1 cellular context compared by ENCODE assay signal in the genomic region with DNA sequence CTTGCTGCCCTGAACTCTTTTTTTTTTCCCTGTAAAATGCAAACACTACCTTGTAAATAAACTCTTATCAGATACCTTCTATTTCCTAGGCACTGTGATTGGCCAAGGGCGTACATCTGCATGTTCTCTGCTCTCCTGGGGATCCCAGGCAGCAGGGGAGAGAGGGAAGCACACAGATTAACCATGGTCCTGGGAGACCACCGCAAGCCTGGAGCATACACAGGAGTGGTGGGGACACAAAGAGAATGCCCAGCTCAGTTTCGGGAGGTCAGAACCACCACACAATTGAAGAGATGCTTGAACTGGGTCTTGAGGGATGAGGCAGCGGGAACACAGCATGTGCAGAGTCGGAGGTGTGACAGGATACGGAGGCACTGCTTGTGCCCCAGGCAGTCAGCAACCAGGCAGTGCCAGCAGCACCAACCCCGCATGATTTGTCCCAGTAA.
A peak's percentile ranks its signal among the peaks of the same experiment; 100 is the strongest.
TF ChIP-seq lines count a peak whose summit lies in the region.

No MANE protein-coding gene starts in this region.

TF ChIP-seq in HepG2, 621 proteins besides CTCF, POLR2A, EP300 and RAD21 (continued from another document and continues in another):
- peak; percentile 72; the same call in 1 of the 2 replicates for TF ChIP-seq FOXJ3 (CRISPR knock-in tag; IDR thresholded peaks at IDR 0.05; ENCODE audit: borderline replicate concordance)
- no peak for TF ChIP-seq LCORL (IDR thresholded peaks at IDR 0.05)
- no peak for TF ChIP-seq LCORL (CRISPR knock-in tag; IDR thresholded peaks at IDR 0.05)
- TF ChIP-seq, protein P1, sequence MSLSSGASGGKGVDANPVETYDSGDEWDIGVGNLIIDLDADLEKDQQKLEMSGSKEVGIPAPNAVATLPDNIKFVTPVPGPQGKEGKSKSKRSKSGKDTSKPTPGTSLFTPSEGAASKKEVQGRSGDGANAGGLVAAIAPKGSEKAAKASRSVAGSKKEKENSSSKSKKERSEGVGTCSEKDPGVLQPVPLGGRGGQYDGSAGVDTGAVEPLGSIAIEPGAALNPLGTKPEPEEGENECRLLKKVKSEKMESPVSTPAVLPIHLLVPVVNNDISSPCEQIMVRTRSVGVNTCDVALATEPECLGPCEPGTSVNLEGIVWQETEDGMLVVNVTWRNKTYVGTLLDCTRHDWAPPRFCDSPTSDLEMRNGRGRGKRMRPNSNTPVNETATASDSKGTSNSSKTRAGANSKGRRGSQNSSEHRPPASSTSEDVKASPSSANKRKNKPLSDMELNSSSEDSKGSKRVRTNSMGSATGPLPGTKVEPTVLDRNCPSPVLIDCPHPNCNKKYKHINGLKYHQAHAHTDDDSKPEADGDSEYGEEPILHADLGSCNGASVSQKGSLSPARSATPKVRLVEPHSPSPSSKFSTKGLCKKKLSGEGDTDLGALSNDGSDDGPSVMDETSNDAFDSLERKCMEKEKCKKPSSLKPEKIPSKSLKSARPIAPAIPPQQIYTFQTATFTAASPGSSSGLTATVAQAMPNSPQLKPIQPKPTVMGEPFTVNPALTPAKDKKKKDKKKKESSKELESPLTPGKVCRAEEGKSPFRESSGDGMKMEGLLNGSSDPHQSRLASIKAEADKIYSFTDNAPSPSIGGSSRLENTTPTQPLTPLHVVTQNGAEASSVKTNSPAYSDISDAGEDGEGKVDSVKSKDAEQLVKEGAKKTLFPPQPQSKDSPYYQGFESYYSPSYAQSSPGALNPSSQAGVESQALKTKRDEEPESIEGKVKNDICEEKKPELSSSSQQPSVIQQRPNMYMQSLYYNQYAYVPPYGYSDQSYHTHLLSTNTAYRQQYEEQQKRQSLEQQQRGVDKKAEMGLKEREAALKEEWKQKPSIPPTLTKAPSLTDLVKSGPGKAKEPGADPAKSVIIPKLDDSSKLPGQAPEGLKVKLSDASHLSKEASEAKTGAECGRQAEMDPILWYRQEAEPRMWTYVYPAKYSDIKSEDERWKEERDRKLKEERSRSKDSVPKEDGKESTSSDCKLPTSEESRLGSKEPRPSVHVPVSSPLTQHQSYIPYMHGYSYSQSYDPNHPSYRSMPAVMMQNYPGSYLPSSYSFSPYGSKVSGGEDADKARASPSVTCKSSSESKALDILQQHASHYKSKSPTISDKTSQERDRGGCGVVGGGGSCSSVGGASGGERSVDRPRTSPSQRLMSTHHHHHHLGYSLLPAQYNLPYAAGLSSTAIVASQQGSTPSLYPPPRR (CRISPR knock-in tag; IDR thresholded peaks at IDR 0.05; ENCODE audit: borderline replicate concordance): 0 out of 2 replicates have a peak, but pooled peaks have one; percentile 28
- TF ChIP-seq FLYWCH1 (CRISPR knock-in tag; IDR thresholded peaks at IDR 0.05): no peak
- no peak for TF ChIP-seq PPARG (CRISPR knock-in tag; conservative IDR thresholded peaks at IDR 0.05)
- no peak for TF ChIP-seq SMYD3 (CRISPR knock-in tag; IDR thresholded peaks at IDR 0.05)
- peak; percentile 87; the same call in 1 of the 2 replicates for TF ChIP-seq ZBTB7B (CRISPR knock-in tag; IDR thresholded peaks at IDR 0.05)
- TF ChIP-seq, protein P2, sequence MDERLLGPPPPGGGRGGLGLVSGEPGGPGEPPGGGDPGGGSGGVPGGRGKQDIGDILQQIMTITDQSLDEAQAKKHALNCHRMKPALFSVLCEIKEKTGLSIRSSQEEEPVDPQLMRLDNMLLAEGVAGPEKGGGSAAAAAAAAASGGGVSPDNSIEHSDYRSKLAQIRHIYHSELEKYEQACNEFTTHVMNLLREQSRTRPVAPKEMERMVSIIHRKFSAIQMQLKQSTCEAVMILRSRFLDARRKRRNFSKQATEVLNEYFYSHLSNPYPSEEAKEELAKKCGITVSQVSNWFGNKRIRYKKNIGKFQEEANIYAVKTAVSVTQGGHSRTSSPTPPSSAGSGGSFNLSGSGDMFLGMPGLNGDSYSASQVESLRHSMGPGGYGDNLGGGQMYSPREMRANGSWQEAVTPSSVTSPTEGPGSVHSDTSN (CRISPR knock-in tag; IDR thresholded peaks at IDR 0.05): no peak
- TF ChIP-seq, protein P3, sequence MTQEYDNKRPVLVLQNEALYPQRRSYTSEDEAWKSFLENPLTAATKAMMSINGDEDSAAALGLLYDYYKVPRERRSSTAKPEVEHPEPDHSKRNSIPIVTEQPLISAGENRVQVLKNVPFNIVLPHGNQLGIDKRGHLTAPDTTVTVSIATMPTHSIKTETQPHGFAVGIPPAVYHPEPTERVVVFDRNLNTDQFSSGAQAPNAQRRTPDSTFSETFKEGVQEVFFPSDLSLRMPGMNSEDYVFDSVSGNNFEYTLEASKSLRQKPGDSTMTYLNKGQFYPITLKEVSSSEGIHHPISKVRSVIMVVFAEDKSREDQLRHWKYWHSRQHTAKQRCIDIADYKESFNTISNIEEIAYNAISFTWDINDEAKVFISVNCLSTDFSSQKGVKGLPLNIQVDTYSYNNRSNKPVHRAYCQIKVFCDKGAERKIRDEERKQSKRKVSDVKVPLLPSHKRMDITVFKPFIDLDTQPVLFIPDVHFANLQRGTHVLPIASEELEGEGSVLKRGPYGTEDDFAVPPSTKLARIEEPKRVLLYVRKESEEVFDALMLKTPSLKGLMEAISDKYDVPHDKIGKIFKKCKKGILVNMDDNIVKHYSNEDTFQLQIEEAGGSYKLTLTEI (CRISPR knock-in tag; conservative IDR thresholded peaks at IDR 0.05): no peak
- TF ChIP-seq, protein P4, sequence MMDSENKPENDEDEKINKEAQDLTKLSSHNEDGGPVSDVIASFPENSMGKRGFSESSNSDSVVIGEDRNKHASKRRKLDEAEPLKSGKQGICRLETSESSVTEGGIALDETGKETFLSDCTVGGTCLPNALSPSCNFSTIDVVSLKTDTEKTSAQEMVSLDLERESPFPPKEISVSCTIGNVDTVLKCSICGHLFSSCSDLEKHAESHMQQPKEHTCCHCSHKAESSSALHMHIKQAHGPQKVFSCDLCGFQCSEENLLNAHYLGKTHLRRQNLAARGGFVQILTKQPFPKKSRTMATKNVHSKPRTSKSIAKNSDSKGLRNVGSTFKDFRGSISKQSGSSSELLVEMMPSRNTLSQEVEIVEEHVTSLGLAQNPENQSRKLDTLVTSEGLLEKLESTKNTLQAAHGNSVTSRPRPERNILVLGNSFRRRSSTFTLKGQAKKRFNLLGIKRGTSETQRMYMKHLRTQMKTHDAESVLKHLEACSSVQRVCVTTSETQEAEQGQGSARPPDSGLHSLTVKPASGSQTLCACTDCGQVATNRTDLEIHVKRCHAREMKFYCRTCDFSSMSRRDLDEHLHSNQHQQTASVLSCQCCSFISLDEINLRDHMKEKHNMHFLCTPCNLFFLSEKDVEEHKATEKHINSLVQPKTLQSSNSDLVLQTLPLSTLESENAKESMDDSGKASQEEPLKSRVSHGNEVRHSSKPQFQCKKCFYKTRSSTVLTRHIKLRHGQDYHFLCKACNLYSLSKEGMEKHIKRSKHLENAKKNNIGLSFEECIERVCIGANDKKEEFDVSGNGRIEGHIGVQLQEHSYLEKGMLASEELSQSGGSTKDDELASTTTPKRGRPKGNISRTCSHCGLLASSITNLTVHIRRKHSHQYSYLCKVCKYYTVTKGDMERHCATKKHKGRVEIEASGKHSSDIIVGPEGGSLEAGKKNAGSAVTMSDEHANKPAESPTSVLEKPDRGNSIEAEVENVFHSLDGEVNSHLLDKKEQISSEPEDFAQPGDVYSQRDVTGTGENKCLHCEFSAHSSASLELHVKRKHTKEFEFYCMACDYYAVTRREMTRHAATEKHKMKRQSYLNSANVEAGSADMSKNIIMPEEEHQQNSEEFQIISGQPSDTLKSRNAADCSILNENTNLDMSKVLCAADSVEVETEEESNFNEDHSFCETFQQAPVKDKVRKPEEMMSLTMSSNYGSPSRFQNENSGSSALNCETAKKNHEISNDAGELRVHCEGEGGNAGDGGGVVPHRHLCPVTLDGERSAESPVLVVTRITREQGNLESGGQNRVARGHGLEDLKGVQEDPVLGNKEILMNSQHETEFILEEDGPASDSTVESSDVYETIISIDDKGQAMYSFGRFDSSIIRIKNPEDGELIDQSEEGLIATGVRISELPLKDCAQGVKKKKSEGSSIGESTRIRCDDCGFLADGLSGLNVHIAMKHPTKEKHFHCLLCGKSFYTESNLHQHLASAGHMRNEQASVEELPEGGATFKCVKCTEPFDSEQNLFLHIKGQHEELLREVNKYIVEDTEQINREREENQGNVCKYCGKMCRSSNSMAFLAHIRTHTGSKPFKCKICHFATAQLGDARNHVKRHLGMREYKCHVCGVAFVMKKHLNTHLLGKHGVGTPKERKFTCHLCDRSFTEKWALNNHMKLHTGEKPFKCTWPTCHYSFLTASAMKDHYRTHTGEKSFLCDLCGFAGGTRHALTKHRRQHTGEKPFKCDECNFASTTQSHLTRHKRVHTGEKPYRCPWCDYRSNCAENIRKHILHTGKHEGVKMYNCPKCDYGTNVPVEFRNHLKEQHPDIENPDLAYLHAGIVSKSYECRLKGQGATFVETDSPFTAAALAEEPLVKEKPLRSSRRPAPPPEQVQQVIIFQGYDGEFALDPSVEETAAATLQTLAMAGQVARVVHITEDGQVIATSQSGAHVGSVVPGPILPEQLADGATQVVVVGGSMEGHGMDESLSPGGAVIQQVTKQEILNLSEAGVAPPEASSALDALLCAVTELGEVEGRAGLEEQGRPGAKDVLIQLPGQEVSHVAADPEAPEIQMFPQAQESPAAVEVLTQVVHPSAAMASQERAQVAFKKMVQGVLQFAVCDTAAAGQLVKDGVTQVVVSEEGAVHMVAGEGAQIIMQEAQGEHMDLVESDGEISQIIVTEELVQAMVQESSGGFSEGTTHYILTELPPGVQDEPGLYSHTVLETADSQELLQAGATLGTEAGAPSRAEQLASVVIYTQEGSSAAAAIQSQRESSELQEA (CRISPR knock-in tag; IDR thresholded peaks at IDR 0.05; ENCODE audit: not compliant biosample characterization): no peak
- no peak for TF ChIP-seq XBP1 (CRISPR knock-in tag; IDR thresholded peaks at IDR 0.05)
- no peak for TF ChIP-seq EED (CRISPR knock-in tag; IDR thresholded peaks at IDR 0.05)
- TF ChIP-seq ZNF274 (CRISPR knock-in tag; IDR thresholded peaks at IDR 0.05): no peak
- no peak for TF ChIP-seq ZNF331 (CRISPR knock-in tag; IDR thresholded peaks at IDR 0.05)
- peak; percentile 66; the same call in 1 of the 2 replicates for TF ChIP-seq NFKB2 (CRISPR knock-in tag; IDR thresholded peaks at IDR 0.05; ENCODE audit: borderline replicate concordance)
- no peak for TF ChIP-seq PAWR (CRISPR knock-in tag; IDR thresholded peaks at IDR 0.05; ENCODE audit: borderline replicate concordance)
- TF ChIP-seq ZFAT (CRISPR knock-in tag; conservative IDR thresholded peaks at IDR 0.05): no peak
- TF ChIP-seq, protein P5, sequence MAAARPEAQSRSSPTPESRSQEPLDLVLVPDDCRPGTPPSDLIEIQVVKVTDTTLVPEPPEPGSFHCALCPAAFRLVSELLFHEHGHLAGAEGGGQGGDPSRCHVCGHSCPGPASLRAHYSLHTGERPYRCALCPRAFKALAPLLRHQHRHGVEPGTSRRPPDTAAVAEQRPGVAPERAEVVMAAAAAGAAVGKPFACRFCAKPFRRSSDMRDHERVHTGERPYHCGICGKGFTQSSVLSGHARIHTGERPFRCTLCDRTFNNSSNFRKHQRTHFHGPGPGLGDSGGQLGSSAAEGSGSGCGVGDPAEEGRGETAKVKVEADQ (CRISPR knock-in tag; IDR thresholded peaks at IDR 0.05; ENCODE audit: borderline replicate concordance): no peak
- peak; percentile 41 for TF ChIP-seq ZNF781 (CRISPR knock-in tag; IDR thresholded peaks at IDR 0.05; ENCODE audit: borderline replicate concordance, not compliant biosample characterization)
- no peak for TF ChIP-seq SP1 (IDR thresholded peaks at IDR 0.05)
- no peak for TF ChIP-seq SP1 (CRISPR knock-in tag; IDR thresholded peaks at IDR 0.05)
- TF ChIP-seq, protein P6, sequence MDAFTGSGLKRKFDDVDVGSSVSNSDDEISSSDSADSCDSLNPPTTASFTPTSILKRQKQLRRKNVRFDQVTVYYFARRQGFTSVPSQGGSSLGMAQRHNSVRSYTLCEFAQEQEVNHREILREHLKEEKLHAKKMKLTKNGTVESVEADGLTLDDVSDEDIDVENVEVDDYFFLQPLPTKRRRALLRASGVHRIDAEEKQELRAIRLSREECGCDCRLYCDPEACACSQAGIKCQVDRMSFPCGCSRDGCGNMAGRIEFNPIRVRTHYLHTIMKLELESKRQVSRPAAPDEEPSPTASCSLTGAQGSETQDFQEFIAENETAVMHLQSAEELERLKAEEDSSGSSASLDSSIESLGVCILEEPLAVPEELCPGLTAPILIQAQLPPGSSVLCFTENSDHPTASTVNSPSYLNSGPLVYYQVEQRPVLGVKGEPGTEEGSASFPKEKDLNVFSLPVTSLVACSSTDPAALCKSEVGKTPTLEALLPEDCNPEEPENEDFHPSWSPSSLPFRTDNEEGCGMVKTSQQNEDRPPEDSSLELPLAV (CRISPR knock-in tag; conservative IDR thresholded peaks at IDR 0.05; ENCODE audit: low read depth): no peak
- no peak for TF ChIP-seq CHD2 (IDR thresholded peaks at IDR 0.05; ENCODE audit: low read depth, low read length)
- no peak for TF ChIP-seq NFE2L1 (CRISPR knock-in tag; IDR thresholded peaks at IDR 0.05; ENCODE audit: borderline replicate concordance)
- peak; percentile 72 for TF ChIP-seq GFI1 (CRISPR knock-in tag; IDR thresholded peaks at IDR 0.05; ENCODE audit: borderline replicate concordance)
- TF ChIP-seq, protein P7, sequence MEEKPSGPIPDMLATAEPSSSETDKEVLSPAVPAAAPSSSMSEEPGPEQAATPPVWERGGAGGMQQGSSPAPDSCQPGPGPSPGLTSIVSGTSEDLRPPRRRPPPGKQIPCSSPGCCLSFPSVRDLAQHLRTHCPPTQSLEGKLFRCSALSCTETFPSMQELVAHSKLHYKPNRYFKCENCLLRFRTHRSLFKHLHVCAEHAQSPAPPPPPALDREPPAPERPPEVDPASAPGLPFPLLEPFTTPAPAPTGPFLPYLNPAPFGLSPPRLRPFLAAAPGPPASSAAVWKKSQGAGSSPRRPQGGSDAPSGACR (CRISPR knock-in tag; IDR thresholded peaks at IDR 0.05): no peak
- no peak for TF ChIP-seq SMARCE1 (IDR thresholded peaks at IDR 0.05; ENCODE audit: borderline replicate concordance)
- no peak for TF ChIP-seq CEBPB (IDR thresholded peaks at IDR 0.05; ENCODE audit: borderline replicate concordance, low read depth, low read length)
- 0 out of 2 replicates have a peak, but pooled peaks have one; percentile 56 for TF ChIP-seq ZNF547 (CRISPR knock-in tag; IDR thresholded peaks at IDR 0.05)
- no peak for TF ChIP-seq FOXK2 (IDR thresholded peaks at IDR 0.05)
- TF ChIP-seq, protein P8, sequence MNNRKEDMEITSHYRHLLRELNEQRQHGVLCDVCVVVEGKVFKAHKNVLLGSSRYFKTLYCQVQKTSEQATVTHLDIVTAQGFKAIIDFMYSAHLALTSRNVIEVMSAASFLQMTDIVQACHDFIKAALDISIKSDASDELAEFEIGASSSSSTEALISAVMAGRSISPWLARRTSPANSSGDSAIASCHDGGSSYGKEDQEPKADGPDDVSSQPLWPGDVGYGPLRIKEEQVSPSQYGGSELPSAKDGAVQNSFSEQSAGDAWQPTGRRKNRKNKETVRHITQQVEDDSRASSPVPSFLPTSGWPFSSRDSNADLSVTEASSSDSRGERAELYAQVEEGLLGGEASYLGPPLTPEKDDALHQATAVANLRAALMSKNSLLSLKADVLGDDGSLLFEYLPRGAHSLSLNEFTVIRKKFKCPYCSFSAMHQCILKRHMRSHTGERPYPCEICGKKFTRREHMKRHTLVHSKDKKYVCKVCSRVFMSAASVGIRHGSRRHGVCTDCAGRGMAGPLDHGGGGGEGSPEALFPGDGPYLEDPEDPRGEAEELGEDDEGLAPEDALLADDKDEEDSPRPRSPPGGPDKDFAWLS (CRISPR knock-in tag; IDR thresholded peaks at IDR 0.05; ENCODE audit: borderline replicate concordance): no peak
